2 cellular contexts compared by ENCODE assay signal in genomic region chr1:19472174-19472573, GRCh38.
A peak's percentile ranks its signal among the peaks of the same experiment; 100 is the strongest.
TF ChIP-seq lines count a peak whose summit lies in the region.

No MANE protein-coding gene starts in this region.

TF ChIP-seq in WTC11, 78 proteins besides CTCF, POLR2A, EP300 and RAD21:
- TF ChIP-seq, protein P1, sequence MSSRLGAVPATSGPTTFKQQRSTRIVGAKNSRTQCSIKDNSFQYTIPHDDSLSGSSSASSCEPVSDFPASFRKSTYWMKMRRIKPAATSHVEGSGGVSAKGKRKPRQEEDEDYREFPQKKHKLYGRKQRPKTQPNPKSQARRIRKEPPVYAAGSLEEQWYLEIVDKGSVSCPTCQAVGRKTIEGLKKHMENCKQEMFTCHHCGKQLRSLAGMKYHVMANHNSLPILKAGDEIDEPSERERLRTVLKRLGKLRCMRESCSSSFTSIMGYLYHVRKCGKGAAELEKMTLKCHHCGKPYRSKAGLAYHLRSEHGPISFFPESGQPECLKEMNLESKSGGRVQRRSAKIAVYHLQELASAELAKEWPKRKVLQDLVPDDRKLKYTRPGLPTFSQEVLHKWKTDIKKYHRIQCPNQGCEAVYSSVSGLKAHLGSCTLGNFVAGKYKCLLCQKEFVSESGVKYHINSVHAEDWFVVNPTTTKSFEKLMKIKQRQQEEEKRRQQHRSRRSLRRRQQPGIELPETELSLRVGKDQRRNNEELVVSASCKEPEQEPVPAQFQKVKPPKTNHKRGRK (CRISPR knock-in tag; IDR thresholded peaks at IDR 0.05; ENCODE audit: borderline replicate concordance): no peak
- TF ChIP-seq ATF1 (CRISPR knock-in tag; IDR thresholded peaks at IDR 0.05) (no peak), MAX (CRISPR knock-in tag; IDR thresholded peaks at IDR 0.05) (no peak), ZNF317 (CRISPR knock-in tag; IDR thresholded peaks at IDR 0.05; ENCODE audit: borderline replicate concordance, low read depth) (no peak), ZNF121 (CRISPR knock-in tag; IDR thresholded peaks at IDR 0.05) (no peak), IRF2 (CRISPR knock-in tag; IDR thresholded peaks at IDR 0.05; ENCODE audit: borderline replicate concordance, low read depth) (no peak), STAT6 (CRISPR knock-in tag; conservative IDR thresholded peaks at IDR 0.05; ENCODE audit: low read depth) (no peak), USF2 (CRISPR knock-in tag; IDR thresholded peaks at IDR 0.05) (no peak)
- TF ChIP-seq, protein P2, sequence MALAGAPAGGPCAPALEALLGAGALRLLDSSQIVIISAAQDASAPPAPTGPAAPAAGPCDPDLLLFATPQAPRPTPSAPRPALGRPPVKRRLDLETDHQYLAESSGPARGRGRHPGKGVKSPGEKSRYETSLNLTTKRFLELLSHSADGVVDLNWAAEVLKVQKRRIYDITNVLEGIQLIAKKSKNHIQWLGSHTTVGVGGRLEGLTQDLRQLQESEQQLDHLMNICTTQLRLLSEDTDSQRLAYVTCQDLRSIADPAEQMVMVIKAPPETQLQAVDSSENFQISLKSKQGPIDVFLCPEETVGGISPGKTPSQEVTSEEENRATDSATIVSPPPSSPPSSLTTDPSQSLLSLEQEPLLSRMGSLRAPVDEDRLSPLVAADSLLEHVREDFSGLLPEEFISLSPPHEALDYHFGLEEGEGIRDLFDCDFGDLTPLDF (CRISPR knock-in tag; IDR thresholded peaks at IDR 0.05): no peak

TF ChIP-seq in HepG2, 621 proteins besides CTCF, POLR2A, EP300 and RAD21:
- TF ChIP-seq RBM22 (optimal IDR thresholded peaks at IDR 0.05; ENCODE audit: low read length): peak; percentile 27
- TF ChIP-seq, protein P3, sequence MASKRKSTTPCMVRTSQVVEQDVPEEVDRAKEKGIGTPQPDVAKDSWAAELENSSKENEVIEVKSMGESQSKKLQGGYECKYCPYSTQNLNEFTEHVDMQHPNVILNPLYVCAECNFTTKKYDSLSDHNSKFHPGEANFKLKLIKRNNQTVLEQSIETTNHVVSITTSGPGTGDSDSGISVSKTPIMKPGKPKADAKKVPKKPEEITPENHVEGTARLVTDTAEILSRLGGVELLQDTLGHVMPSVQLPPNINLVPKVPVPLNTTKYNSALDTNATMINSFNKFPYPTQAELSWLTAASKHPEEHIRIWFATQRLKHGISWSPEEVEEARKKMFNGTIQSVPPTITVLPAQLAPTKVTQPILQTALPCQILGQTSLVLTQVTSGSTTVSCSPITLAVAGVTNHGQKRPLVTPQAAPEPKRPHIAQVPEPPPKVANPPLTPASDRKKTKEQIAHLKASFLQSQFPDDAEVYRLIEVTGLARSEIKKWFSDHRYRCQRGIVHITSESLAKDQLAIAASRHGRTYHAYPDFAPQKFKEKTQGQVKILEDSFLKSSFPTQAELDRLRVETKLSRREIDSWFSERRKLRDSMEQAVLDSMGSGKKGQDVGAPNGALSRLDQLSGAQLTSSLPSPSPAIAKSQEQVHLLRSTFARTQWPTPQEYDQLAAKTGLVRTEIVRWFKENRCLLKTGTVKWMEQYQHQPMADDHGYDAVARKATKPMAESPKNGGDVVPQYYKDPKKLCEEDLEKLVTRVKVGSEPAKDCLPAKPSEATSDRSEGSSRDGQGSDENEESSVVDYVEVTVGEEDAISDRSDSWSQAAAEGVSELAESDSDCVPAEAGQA (IDR thresholded peaks at IDR 0.05; ENCODE audit: low read depth): no peak
- TF ChIP-seq, protein P3 (CRISPR knock-in tag; IDR thresholded peaks at IDR 0.05; ENCODE audit: borderline replicate concordance): no peak
